In the genomic region with DNA sequence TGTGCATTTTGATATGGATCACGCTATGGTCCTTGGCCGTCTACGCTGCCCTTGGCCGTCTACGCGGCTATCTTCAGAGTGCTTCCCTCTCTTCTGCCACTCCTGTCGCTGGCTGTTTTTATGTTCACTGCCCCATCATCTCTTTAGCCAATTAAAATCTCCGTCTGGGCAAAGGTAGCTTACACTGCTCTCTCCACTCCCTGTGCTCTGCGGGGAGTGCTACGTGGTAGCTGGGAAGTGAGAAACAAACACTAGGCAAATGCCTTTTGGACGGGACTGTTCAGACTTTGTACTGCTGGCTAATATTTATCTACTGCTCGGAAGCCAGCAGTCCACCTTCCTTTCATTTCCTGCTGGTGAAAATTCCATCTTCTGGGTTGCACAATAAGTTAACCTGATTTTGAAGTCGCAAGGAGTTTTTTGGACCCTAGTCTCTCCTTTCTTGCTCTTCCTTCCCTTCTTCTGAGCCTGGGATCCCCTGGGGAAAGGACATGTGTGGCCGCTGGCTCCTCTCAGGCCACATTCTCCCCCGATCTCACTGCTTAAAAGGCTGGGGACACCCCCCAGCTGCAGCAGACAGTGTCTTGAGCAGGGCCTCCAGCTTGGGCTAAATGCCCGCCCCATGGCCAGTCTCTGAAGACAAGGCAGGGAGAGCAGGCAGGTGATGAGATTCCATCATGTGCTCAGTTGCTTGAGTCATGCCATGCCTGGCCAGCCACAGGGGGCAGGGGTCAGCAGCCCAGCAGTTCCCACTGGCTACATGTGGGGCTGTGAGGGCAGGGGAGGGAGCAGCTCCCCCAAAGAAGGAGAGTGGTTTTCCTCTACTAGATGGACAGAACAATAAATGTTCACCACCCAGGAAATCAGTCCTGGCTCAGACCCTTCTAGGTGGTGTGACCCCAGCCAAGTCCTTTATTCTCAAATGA, we compare ENCODE assay signal across 1 cellular context.
A peak's percentile ranks its signal among the peaks of the same experiment; 100 is the strongest.
TF ChIP-seq lines count a peak whose summit lies in the region.

No MANE protein-coding gene starts in this region.

TF ChIP-seq in HepG2, 621 proteins besides CTCF, POLR2A, EP300 and RAD21 (continued from another document and continues in another):
- TF ChIP-seq ZNF318 (CRISPR knock-in tag; IDR thresholded peaks at IDR 0.05) (no peak), BRCA1 (CRISPR knock-in tag; IDR thresholded peaks at IDR 0.05) (no peak), GLI4 (CRISPR knock-in tag; IDR thresholded peaks at IDR 0.05; ENCODE audit: borderline replicate concordance) (0 out of 2 replicates have a peak, but pooled peaks have one; percentile 15), TMF1 (CRISPR knock-in tag; IDR thresholded peaks at IDR 0.05; ENCODE audit: low read depth) (no peak), ZNF33A (CRISPR knock-in tag; IDR thresholded peaks at IDR 0.05; ENCODE audit: borderline replicate concordance) (no peak), SP5 (CRISPR knock-in tag; IDR thresholded peaks at IDR 0.05; ENCODE audit: borderline replicate concordance, low read depth) (no peak), NR1H2 (CRISPR knock-in tag; IDR thresholded peaks at IDR 0.05; ENCODE audit: borderline replicate concordance, low read depth) (no peak), SRSF1 (optimal IDR thresholded peaks at IDR 0.05; ENCODE audit: low read depth, low read length) (no peak), SMYD3 (CRISPR knock-in tag; IDR thresholded peaks at IDR 0.05) (peak; percentile 45; the same call in 1 of the 2 replicates), ISX (CRISPR knock-in tag; conservative IDR thresholded peaks at IDR 0.05) (no peak), IRF2 (CRISPR knock-in tag; IDR thresholded peaks at IDR 0.05) (peak; percentile 47), ZNF619 (CRISPR knock-in tag; IDR thresholded peaks at IDR 0.05) (no peak), CHCHD3 (CRISPR knock-in tag; IDR thresholded peaks at IDR 0.05) (no peak), NFYB (CRISPR knock-in tag; IDR thresholded peaks at IDR 0.05) (peak; percentile 61), ZNF839 (CRISPR knock-in tag; IDR thresholded peaks at IDR 0.05; ENCODE audit: borderline replicate concordance) (no peak), HMG20A (CRISPR knock-in tag; IDR thresholded peaks at IDR 0.05; ENCODE audit: borderline replicate concordance) (peak; percentile 62; the same call in 1 of the 2 replicates), ESRRA (CRISPR knock-in tag; IDR thresholded peaks at IDR 0.05; ENCODE audit: low read depth) (peak; percentile 54; the same call in 1 of the 2 replicates), ZNF20 (CRISPR knock-in tag; IDR thresholded peaks at IDR 0.05) (no peak), GTF3A (CRISPR knock-in tag; conservative IDR thresholded peaks at IDR 0.05) (no peak), ZNF350 (CRISPR knock-in tag; IDR thresholded peaks at IDR 0.05; ENCODE audit: borderline replicate concordance, low read depth) (peak; percentile 89; the same call in 1 of the 2 replicates), ZNF143 (CRISPR knock-in tag; IDR thresholded peaks at IDR 0.05) (peak; percentile 63; the same call in 1 of the 2 replicates), KDM6A (CRISPR knock-in tag; IDR thresholded peaks at IDR 0.05; ENCODE audit: low read depth) (peak; percentile 90), ZNF256 (CRISPR knock-in tag; conservative IDR thresholded peaks at IDR 0.05) (no peak), ZNF841 (CRISPR knock-in tag; IDR thresholded peaks at IDR 0.05; ENCODE audit: borderline replicate concordance) (no peak), MAF1 (CRISPR knock-in tag; IDR thresholded peaks at IDR 0.05; ENCODE audit: borderline replicate concordance) (0 out of 2 replicates have a peak, but pooled peaks have one; percentile 32), ZNF761 (CRISPR knock-in tag; conservative IDR thresholded peaks at IDR 0.05) (0 out of 2 replicates have a peak, but pooled peaks have one; percentile 68), HHEX (CRISPR knock-in tag; IDR thresholded peaks at IDR 0.05) (no peak), IRX3 (CRISPR knock-in tag; IDR thresholded peaks at IDR 0.05; ENCODE audit: borderline replicate concordance, low read depth) (no peak), NCOA5 (CRISPR knock-in tag; IDR thresholded peaks at IDR 0.05) (no peak)
- TF ChIP-seq, protein P1, sequence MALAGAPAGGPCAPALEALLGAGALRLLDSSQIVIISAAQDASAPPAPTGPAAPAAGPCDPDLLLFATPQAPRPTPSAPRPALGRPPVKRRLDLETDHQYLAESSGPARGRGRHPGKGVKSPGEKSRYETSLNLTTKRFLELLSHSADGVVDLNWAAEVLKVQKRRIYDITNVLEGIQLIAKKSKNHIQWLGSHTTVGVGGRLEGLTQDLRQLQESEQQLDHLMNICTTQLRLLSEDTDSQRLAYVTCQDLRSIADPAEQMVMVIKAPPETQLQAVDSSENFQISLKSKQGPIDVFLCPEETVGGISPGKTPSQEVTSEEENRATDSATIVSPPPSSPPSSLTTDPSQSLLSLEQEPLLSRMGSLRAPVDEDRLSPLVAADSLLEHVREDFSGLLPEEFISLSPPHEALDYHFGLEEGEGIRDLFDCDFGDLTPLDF (CRISPR knock-in tag; IDR thresholded peaks at IDR 0.05) = peak; percentile 21; the same call in 1 of the 2 replicates
- TF ChIP-seq, protein P2, sequence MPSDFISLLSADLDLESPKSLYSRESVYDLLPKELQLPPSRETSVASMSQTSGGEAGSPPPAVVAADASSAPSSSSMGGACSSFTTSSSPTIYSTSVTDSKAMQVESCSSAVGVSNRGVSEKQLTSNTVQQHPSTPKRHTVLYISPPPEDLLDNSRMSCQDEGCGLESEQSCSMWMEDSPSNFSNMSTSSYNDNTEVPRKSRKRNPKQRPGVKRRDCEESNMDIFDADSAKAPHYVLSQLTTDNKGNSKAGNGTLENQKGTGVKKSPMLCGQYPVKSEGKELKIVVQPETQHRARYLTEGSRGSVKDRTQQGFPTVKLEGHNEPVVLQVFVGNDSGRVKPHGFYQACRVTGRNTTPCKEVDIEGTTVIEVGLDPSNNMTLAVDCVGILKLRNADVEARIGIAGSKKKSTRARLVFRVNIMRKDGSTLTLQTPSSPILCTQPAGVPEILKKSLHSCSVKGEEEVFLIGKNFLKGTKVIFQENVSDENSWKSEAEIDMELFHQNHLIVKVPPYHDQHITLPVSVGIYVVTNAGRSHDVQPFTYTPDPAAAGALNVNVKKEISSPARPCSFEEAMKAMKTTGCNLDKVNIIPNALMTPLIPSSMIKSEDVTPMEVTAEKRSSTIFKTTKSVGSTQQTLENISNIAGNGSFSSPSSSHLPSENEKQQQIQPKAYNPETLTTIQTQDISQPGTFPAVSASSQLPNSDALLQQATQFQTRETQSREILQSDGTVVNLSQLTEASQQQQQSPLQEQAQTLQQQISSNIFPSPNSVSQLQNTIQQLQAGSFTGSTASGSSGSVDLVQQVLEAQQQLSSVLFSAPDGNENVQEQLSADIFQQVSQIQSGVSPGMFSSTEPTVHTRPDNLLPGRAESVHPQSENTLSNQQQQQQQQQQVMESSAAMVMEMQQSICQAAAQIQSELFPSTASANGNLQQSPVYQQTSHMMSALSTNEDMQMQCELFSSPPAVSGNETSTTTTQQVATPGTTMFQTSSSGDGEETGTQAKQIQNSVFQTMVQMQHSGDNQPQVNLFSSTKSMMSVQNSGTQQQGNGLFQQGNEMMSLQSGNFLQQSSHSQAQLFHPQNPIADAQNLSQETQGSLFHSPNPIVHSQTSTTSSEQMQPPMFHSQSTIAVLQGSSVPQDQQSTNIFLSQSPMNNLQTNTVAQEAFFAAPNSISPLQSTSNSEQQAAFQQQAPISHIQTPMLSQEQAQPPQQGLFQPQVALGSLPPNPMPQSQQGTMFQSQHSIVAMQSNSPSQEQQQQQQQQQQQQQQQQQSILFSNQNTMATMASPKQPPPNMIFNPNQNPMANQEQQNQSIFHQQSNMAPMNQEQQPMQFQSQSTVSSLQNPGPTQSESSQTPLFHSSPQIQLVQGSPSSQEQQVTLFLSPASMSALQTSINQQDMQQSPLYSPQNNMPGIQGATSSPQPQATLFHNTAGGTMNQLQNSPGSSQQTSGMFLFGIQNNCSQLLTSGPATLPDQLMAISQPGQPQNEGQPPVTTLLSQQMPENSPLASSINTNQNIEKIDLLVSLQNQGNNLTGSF (CRISPR knock-in tag; IDR thresholded peaks at IDR 0.05) = peak; percentile 42; the same call in 1 of the 2 replicates
- TF ChIP-seq, protein P3, sequence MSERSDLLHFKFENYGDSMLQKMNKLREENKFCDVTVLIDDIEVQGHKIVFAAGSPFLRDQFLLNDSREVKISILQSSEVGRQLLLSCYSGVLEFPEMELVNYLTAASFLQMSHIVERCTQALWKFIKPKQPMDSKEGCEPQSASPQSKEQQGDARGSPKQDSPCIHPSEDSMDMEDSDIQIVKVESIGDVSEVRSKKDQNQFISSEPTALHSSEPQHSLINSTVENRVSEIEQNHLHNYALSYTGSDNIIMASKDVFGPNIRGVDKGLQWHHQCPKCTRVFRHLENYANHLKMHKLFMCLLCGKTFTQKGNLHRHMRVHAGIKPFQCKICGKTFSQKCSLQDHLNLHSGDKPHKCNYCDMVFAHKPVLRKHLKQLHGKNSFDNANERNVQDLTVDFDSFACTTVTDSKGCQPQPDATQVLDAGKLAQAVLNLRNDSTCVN (CRISPR knock-in tag; IDR thresholded peaks at IDR 0.05; ENCODE audit: borderline replicate concordance) = no peak; the same call in 1 of the 2 replicates
- TF ChIP-seq, protein P4, sequence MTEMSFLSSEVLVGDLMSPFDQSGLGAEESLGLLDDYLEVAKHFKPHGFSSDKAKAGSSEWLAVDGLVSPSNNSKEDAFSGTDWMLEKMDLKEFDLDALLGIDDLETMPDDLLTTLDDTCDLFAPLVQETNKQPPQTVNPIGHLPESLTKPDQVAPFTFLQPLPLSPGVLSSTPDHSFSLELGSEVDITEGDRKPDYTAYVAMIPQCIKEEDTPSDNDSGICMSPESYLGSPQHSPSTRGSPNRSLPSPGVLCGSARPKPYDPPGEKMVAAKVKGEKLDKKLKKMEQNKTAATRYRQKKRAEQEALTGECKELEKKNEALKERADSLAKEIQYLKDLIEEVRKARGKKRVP (CRISPR knock-in tag; IDR thresholded peaks at IDR 0.05) = peak in 1 of 2 experiments; percentile 76; a peak in 2 of 4 replicates
- TF ChIP-seq, protein P5, sequence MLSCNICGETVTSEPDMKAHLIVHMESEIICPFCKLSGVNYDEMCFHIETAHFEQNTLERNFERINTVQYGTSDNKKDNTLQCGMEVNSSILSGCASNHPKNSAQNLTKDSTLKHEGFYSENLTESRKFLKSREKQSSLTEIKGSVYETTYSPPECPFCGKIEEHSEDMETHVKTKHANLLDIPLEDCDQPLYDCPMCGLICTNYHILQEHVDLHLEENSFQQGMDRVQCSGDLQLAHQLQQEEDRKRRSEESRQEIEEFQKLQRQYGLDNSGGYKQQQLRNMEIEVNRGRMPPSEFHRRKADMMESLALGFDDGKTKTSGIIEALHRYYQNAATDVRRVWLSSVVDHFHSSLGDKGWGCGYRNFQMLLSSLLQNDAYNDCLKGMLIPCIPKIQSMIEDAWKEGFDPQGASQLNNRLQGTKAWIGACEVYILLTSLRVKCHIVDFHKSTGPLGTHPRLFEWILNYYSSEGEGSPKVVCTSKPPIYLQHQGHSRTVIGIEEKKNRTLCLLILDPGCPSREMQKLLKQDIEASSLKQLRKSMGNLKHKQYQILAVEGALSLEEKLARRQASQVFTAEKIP (CRISPR knock-in tag; IDR thresholded peaks at IDR 0.05; ENCODE audit: borderline replicate concordance) = no peak
